Comparison of ENCODE assay signal across 8 cellular contexts in the genomic region with DNA sequence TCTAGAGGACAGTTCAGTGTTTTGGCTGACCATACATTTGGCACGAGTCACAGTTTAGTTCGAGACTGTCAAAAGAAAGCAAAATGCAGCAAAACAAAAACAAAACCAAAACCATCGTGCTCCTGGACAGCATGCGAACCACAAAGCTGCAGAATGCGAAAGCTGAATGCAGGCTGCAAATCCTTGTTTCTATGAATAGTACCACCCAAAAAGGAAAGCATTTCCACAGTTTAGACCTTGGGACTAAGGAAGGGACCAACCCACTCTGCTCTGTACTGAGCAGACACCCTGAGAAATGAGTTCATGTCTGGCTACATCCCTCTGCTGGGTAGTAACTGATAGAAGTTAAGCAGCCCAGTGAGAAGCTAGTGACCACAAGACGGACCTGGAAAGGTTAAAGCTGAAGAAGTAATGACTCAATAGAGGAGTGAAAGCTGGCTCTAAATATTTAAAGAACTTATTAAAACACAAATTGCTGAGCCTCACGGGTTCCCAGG. TPM values are rescaled to one million over a fixed set of nuclear protein-coding genes. Genes with fewer than 3 reads are reported as not detected.
DNase-seq lines count a peak whose midpoint lies in the region; ATAC-seq and TF ChIP-seq lines count a peak whose summit lies in the region.
"Had no signal": no experiment of that assay in that cellular context is flagged by ENCODE, and none has a peak within 500 bp of the region (broad histone marks: within the 10 kb centered on the region; RNA-seq: fewer than 3 reads in every experiment).

No MANE protein-coding gene starts in this region.

- peaks cover 2% of the 10 kb centered on the region for H3K36me3 ChIP-seq in mammary epithelial cell (ENCODE audit: insufficient read depth, low read length)
- no peaks in the 10 kb centered on the region for H3K36me3 ChIP-seq in SK-N-SH (replicated peaks in 1 of 2; ENCODE audit: control insufficient read depth in 1 of 2, insufficient read depth in 2 of 2, low read length in 1 of 2)

- H2AFZ ChIP-seq in mammary epithelial cell (ENCODE audit: low read depth, low read length) (no peak overlapping the region), SK-N-SH (ENCODE audit: low read depth) (no peak overlapping the region)

- H3K9me3 Mint-ChIP-seq in stimulated activated naive CD8-positive, alpha-beta T cell treated with anti-CD3 and anti-CD28 coated beads, Interleukin-15, amount 100 ng/mL, for 72 hours = peaks cover 0 to 1% of the 10 kb centered on the region in 2 donors
- no peaks in the 10 kb centered on the region for H3K9me3 Mint-ChIP-seq in stimulated activated memory B cell treated with anti-CD40 and anti-IgM and Interleukin-4, amounts not matched to agents 10 μg/mL and 1 μg/mL and 100 μg/mL, for 72 hours

- TF ChIP-seq RAD21 in SK-N-SH (IDR thresholded peaks at IDR 0.05; ENCODE audit: low read length) = no peak

- no peak overlapping the region for H3K4me3 ChIP-seq in mammary epithelial cell (replicated peaks in 1 of 3; ENCODE audit: insufficient read depth in 1 of 3, low read depth in 2 of 3, low read length in 3 of 3)
- no peak overlapping the region for H3K4me3 ChIP-seq in SK-N-SH (ENCODE audit: low read depth in 2 of 2, low read length in 1 of 2)

- CTCF ChIA-PET in mammary epithelial cell (lab: Charles Lee; ENCODE audit: low non-redundant PET) = interaction anchor here (0.6 kb wide), 1 partner anchor 358 kb away, joined by 3 read pairs; no protein-coding TSS in a partner anchor
- CTCF ChIA-PET in SK-N-SH (lab: Yijun Ruan, JAX) = interaction anchor here (0.6 to 2.5 kb wide), 5 partner anchors 7 to 24 kb away, joined by 3 to 10 read pairs (median 4); no protein-coding TSS in a partner anchor

- H3K4me2 ChIP-seq in mammary epithelial cell (ENCODE audit: insufficient read depth, low read depth, low read length) (peak overlapping the region; percentile 49), SK-N-SH (no peak overlapping the region)

- no peak overlapping the region for H3K27ac Mint-ChIP-seq in stimulated activated naive CD8-positive, alpha-beta T cell treated with anti-CD3 and anti-CD28 coated beads, Interleukin-15, amount 100 ng/mL, for 72 hours
- H3K27ac Mint-ChIP-seq in stimulated activated memory B cell treated with anti-CD40 and anti-IgM and Interleukin-4, amounts not matched to agents 10 μg/mL and 1 μg/mL and 100 μg/mL, for 72 hours = no peak overlapping the region

- H3K9me3 ChIP-seq in mammary epithelial cell (replicated peaks; ENCODE audit: insufficient read depth, low read length) (no peaks in the 10 kb centered on the region), SK-N-SH (no peaks in the 10 kb centered on the region)

- no peak for TF ChIP-seq EP300 in SK-N-SH (IDR thresholded peaks at IDR 0.05; ENCODE audit: borderline replicate concordance in 1 of 2, low read depth in 1 of 2, low read length in 1 of 2)

- no peak overlapping the region for H3K27ac ChIP-seq in mammary epithelial cell (ENCODE audit: insufficient read depth, low read depth, low read length)
- no peak overlapping the region for H3K27ac ChIP-seq in SK-N-SH (ENCODE audit: low read depth in 2 of 2, low read length in 1 of 2)

- H3K9me2 ChIP-seq in SK-N-SH = no peaks in the 10 kb centered on the region

- no peak for DNase-seq in mammary epithelial cell
- no peak for DNase-seq in stimulated activated naive CD8-positive, alpha-beta T cell treated with anti-CD3 and anti-CD28 coated beads, Interleukin-15, amount 100 ng/mL, for 72 hours
- no peak for DNase-seq in SK-N-SH
- DNase-seq in DMS153 (lab: John Stamatoyannopoulos, UW) = no peak
- DNase-seq: activated effector memory CD4-positive, alpha-beta T cell treated with anti-CD3 and anti-CD28 coated beads, Interleukin-2, amount 50 U/mL, for 16 hours had no signal

- H4K20me1 ChIP-seq in mammary epithelial cell (ENCODE audit: insufficient read depth, low read length) (no peaks in the 10 kb centered on the region), SK-N-SH (ENCODE audit: insufficient read depth) (no peaks in the 10 kb centered on the region)

- H3K4me3 Mint-ChIP-seq in stimulated activated naive CD8-positive, alpha-beta T cell treated with anti-CD3 and anti-CD28 coated beads, Interleukin-15, amount 100 ng/mL, for 72 hours = peak overlapping the region; percentile 62 to 65
- no peak overlapping the region for H3K4me3 Mint-ChIP-seq in stimulated activated memory B cell treated with anti-CD40 and anti-IgM and Interleukin-4, amounts not matched to agents 10 μg/mL and 1 μg/mL and 100 μg/mL, for 72 hours

- 62% methylated on average over 7 of the region's 7 CpGs for WGBS in mammary epithelial cell (ENCODE audit: low coverage, missing lambda C conversion rate)
- WGBS in SK-N-SH (ENCODE audit: low lambda C conversion rate) = 70% methylated on average over 7 of the region's 7 CpGs

- H3K4me1 ChIP-seq in mammary epithelial cell (ENCODE audit: insufficient read depth, low read length) (peaks cover 52% of the 10 kb centered on the region), SK-N-SH (ENCODE audit: control insufficient read depth in 1 of 2, insufficient read depth in 2 of 2, low read depth in 1 of 2, low read length in 1 of 2) (peaks cover 0 to 5% of the 10 kb centered on the region in 2 experiments; a peak in 1 of 4 replicates)

- in situ Hi-C loops in mammary epithelial cell (cut with MboI; ENCODE audit: low sequenced_read_pairs in 2 of 2) = no loop called here

- H3K27me3 ChIP-seq in mammary epithelial cell (ENCODE audit: insufficient read depth, low read length) (no peaks in the 10 kb centered on the region), SK-N-SH (ENCODE audit: insufficient read depth) (no peaks in the 10 kb centered on the region)

- H3F3A ChIP-seq in SK-N-SH (replicated peaks; ENCODE audit: insufficient read depth) = peaks cover 11% of the 10 kb centered on the region

- no peak for TF ChIP-seq CTCF in mammary epithelial cell (conservative IDR thresholded peaks at IDR 0.05 in 1 of 2, IDR thresholded peaks at IDR 0.05 in 1 of 2; ENCODE audit: extremely low read depth in 1 of 2, insufficient read depth in 1 of 2, low read depth in 1 of 2, low read length in 2 of 2)
- no peak for TF ChIP-seq CTCF in SK-N-SH (IDR thresholded peaks at IDR 0.05)

- intact Hi-C loops in mammary epithelial cell (cut with micrococcal nuclease) = loop anchor here (2.0 to 5.0 kb wide), 3 partner anchors 96 to 188 kb away; a partner anchor contains a TSS

- BruUV-seq in mammary epithelial cell (replicated peaks; lab: Mats Ljungman, UMichigan) = no TSS peak

- POLR2A ChIA-PET in SK-N-SH (lab: Yijun Ruan, JAX) = no interaction called here

- H3K36me3 Mint-ChIP-seq in stimulated activated memory B cell treated with anti-CD40 and anti-IgM and Interleukin-4, amounts not matched to agents 10 μg/mL and 1 μg/mL and 100 μg/mL, for 72 hours = no peaks in the 10 kb centered on the region

- ATAC-seq in GM19035 (IDR thresholded peaks at IDR 0.05; ENCODE audit: unreplicated experiment) (peak; percentile 62), HG03064 (IDR thresholded peaks at IDR 0.05; ENCODE audit: low read depth, unreplicated experiment) (peak; percentile 62)
- no peak for ATAC-seq in stimulated activated naive CD8-positive, alpha-beta T cell treated with anti-CD3 and anti-CD28 coated beads, Interleukin-15, amount 100 ng/mL, for 72 hours
- no peak for ATAC-seq in stimulated activated memory B cell treated with anti-CD40 and anti-IgM and Interleukin-4, amounts not matched to agents 10 μg/mL and 1 μg/mL and 100 μg/mL, for 72 hours

- peaks cover 82% of the 10 kb centered on the region for H3K4me1 Mint-ChIP-seq in stimulated activated naive CD8-positive, alpha-beta T cell treated with anti-CD3 and anti-CD28 coated beads, Interleukin-15, amount 100 ng/mL, for 72 hours
- peaks cover 13% of the 10 kb centered on the region for H3K4me1 Mint-ChIP-seq in stimulated activated memory B cell treated with anti-CD40 and anti-IgM and Interleukin-4, amounts not matched to agents 10 μg/mL and 1 μg/mL and 100 μg/mL, for 72 hours

- H3K9ac ChIP-seq in mammary epithelial cell (ENCODE audit: insufficient read depth, low read length) (no peak overlapping the region), SK-N-SH (no peak overlapping the region)

- dilution Hi-C loops in mammary epithelial cell (cut with HindIII; ENCODE audit: low sequenced_read_pairs) = no loop called here

- H3K27me3 Mint-ChIP-seq in stimulated activated naive CD8-positive, alpha-beta T cell treated with anti-CD3 and anti-CD28 coated beads, Interleukin-15, amount 100 ng/mL, for 72 hours = no peaks in the 10 kb centered on the region
- H3K27me3 Mint-ChIP-seq in stimulated activated memory B cell treated with anti-CD40 and anti-IgM and Interleukin-4, amounts not matched to agents 10 μg/mL and 1 μg/mL and 100 μg/mL, for 72 hours = peaks cover 34% of the 10 kb centered on the region

- H3K79me2 ChIP-seq in mammary epithelial cell (ENCODE audit: insufficient read depth, low read length) = peaks cover 45% of the 10 kb centered on the region
- no peaks in the 10 kb centered on the region for H3K79me2 ChIP-seq in SK-N-SH (ENCODE audit: insufficient read depth)

TF ChIP-seq in SK-N-SH, 30 proteins besides CTCF, POLR2A, EP300 and RAD21 (continues in another document):
- TF ChIP-seq EZH2phosphoT487 (IDR thresholded peaks at IDR 0.05; ENCODE audit: borderline replicate concordance, low read depth) (no peak), TCF12 (IDR thresholded peaks at IDR 0.05) (no peak)
- TF ChIP-seq, protein P1, sequence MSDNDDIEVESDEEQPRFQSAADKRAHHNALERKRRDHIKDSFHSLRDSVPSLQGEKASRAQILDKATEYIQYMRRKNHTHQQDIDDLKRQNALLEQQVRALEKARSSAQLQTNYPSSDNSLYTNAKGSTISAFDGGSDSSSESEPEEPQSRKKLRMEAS (IDR thresholded peaks at IDR 0.05; ENCODE audit: low read depth) = no peak

RNA-seq across cellular contexts. Expression of a gene that starts 3.9 kb away (rescaled TPM):
- total RNA-seq in mammary epithelial cell = 1 to 10 TPM; 3.6 to 9.7 TPM
- polyA plus RNA-seq in mammary epithelial cell (1.4 TPM), SK-N-SH (2012; rRNA removed) (0.02 and 0.03 TPM in 2 replicates)
- polyA minus RNA-seq in mammary epithelial cell = 2.1 TPM
- 0.04 TPM in 2 replicates for polyA plus RNA-seq in SK-N-SH (2012; cell fraction: cytosol; rRNA removed)
- 0.04 and 0.05 TPM in 2 replicates for polyA plus RNA-seq in SK-N-SH (2012; cell fraction: nucleus; rRNA removed)

Comparison
In these comparisons a context has a peak if more than half of its experiments do, and no peak if none do; other contexts are left out.
1. ATAC-seq: peak in GM19035 (single experiment) and HG03064 (single experiment); none in stimulated activated naive CD8-positive, alpha-beta T cell treated with anti-CD3 and anti-CD28 coated beads, Interleukin-15, amount 100 ng/mL, for 72 hours (single experiment) and stimulated activated memory B cell treated with anti-CD40 and anti-IgM and Interleukin-4, amounts not matched to agents 10 μg/mL and 1 μg/mL and 100 μg/mL, for 72 hours (single experiment).